16 cellular contexts compared by ENCODE assay signal in genomic region chr4:152101546-152102183, GRCh38.
DNase-seq lines count a peak whose midpoint lies in the region; ATAC-seq, FAIRE-seq and TF ChIP-seq lines count a peak whose summit lies in the region.
"Had no signal": no experiment of that assay in that cellular context is flagged by ENCODE, and none has a peak within 500 bp of the region (broad histone marks: within the 10 kb centered on the region; RNA-seq: fewer than 3 reads in every experiment).

No MANE protein-coding gene starts in this region.

- H3K27me3 Mint-ChIP-seq in T-cell: no peaks in the 10 kb centered on the region
- H3K27me3 Mint-ChIP-seq in nephron progenitor cell (ENCODE audit: low read depth, poor library complexity): peaks cover 14% of the 10 kb centered on the region

- DNase-seq in G401 (ENCODE audit: low spot score) (peak; percentile 23), T-cell (peak in 2 of 34 experiments; percentile 13 to 14), nephron progenitor cell (no peak), BE2C (no peak), right cardiac atrium (no peak), urothelium cell line (ENCODE audit: low spot score) (no peak)
- no peak for DNase-seq in effector memory CD4-positive, alpha-beta T cell
- DNase-seq: activated CD4-positive, CD25-positive, alpha-beta regulatory T cell treated with anti-CD3 and anti-CD28 coated beads, Interleukin-2, amount 50 U/mL, for 72 hours; adrenal gland; lower lobe of right lung; NCI-H1417; NCI-H69; stimulated activated CD4-positive, alpha-beta T cell treated with anti-CD3 and anti-CD28 coated beads, Interleukin-4, amount 100 ng/mL, for 4 hours had no signal

- ATAC-seq in T-cell (replicated peaks in 1 of 4): no peak
- ATAC-seq in HG02981 (IDR thresholded peaks at IDR 0.05; ENCODE audit: unreplicated experiment): no peak
- no peak for ATAC-seq in right cardiac atrium

- peak overlapping the region; percentile 77 to 84 (median 78) for H3K4me3 Mint-ChIP-seq in T-cell
- peak overlapping the region; percentile 40 for H3K4me3 Mint-ChIP-seq in nephron progenitor cell

- no peak for TF ChIP-seq CTCF in nephron progenitor cell (IDR thresholded peaks at IDR 0.05)
- no peak for TF ChIP-seq CTCF in BE2C (IDR thresholded peaks at IDR 0.05; ENCODE audit: low read depth, low read length)

- intact Hi-C loops in right cardiac atrium (cut with DNase I): no loop called here

- H3K36me3 Mint-ChIP-seq in T-cell (peaks cover 35% of the 10 kb centered on the region), nephron progenitor cell (ENCODE audit: low read depth) (no peaks in the 10 kb centered on the region)

- WGBS in right cardiac atrium: 83% methylated on average over 6 of the region's 6 CpGs

- in situ Hi-C loops in G401 (cut with HindIII; ENCODE audit: low sequenced_read_pairs): no loop called here

- CTCF ChIA-PET in T-cell (lab: Charles Lee): interaction anchor here (0.6 to 0.9 kb wide), 4 partner anchors 11 to 400 kb away, joined by 3 to 8 read pairs (median 3); no protein-coding TSS in a partner anchor

- peak overlapping the region; percentile 45 for H3K4me3 ChIP-seq in effector memory CD4-positive, alpha-beta T cell (ENCODE audit: insufficient read depth, low read depth, low read length, poor library complexity, severe bottlenecking)
- H3K4me3 ChIP-seq in BE2C (ENCODE audit: low read depth, low read length) (no peak overlapping the region), right cardiac atrium (ENCODE audit: low read length) (no peak overlapping the region)
- H3K4me3 ChIP-seq: adrenal gland, lower lobe of right lung, prostate gland, SJSA1 had no signal

- no peak for FAIRE-seq in urothelium cell line (lab: Jason Lieb, UNC)

- POLR2A ChIA-PET in T-cell (lab: Charles Lee): interaction anchor here (0.6 to 1.1 kb wide), 7 partner anchors 9 to 357 kb away, joined by 3 to 8 read pairs (median 5); no protein-coding TSS in a partner anchor

- H3K4me1 ChIP-seq in effector memory CD4-positive, alpha-beta T cell (ENCODE audit: control insufficient read depth, insufficient read depth, low read length, poor library complexity, severe bottlenecking): peaks cover 89% of the 10 kb centered on the region
- H3K4me1 ChIP-seq in BE2C (no peaks in the 10 kb centered on the region; the same call in 1 of the 2 replicates), right cardiac atrium (ENCODE audit: control insufficient read depth, insufficient read depth, low read length) (peaks cover 14% of the 10 kb centered on the region)
- H3K4me1 ChIP-seq: prostate gland had no signal

- H3K36me3 ChIP-seq in effector memory CD4-positive, alpha-beta T cell (ENCODE audit: control insufficient read depth, insufficient read depth, low read length): no peaks in the 10 kb centered on the region
- H3K36me3 ChIP-seq in BE2C: no peaks in the 10 kb centered on the region
- H3K36me3 ChIP-seq: adrenal gland, lower lobe of right lung, prostate gland, SJSA1 had no signal

- H3K9me3 Mint-ChIP-seq in T-cell (peaks cover 0 to 3% (median 0%) of the 10 kb centered on the region in 3 donors), nephron progenitor cell (no peaks in the 10 kb centered on the region)

- no peaks in the 10 kb centered on the region for H3K9me3 ChIP-seq in effector memory CD4-positive, alpha-beta T cell (ENCODE audit: control insufficient read depth, low read length)
- H3K9me3 ChIP-seq in BE2C (no peaks in the 10 kb centered on the region), right cardiac atrium (ENCODE audit: control insufficient read depth, low read length) (no peaks in the 10 kb centered on the region)
- H3K9me3 ChIP-seq: adrenal gland, lower lobe of right lung, prostate gland, SJSA1 had no signal

- H3K4me1 Mint-ChIP-seq in T-cell (peaks cover 94 to 96% (median 94%) of the 10 kb centered on the region in 3 donors), nephron progenitor cell (peaks cover 89% of the 10 kb centered on the region)

- no peaks in the 10 kb centered on the region for H3K27me3 ChIP-seq in effector memory CD4-positive, alpha-beta T cell (replicated peaks; ENCODE audit: control insufficient read depth, insufficient read depth, low read length, poor library complexity, severe bottlenecking)
- H3K27me3 ChIP-seq in BE2C (no peaks in the 10 kb centered on the region), right cardiac atrium (ENCODE audit: control insufficient read depth, insufficient read depth) (no peaks in the 10 kb centered on the region)
- H3K27me3 ChIP-seq: adrenal gland, SJSA1 had no signal

- H3K27ac Mint-ChIP-seq in T-cell: peak overlapping the region; percentile 98 to 99
- no peak overlapping the region for H3K27ac Mint-ChIP-seq in nephron progenitor cell

- peak overlapping the region; percentile 86 for H3K27ac ChIP-seq in effector memory CD4-positive, alpha-beta T cell (ENCODE audit: insufficient read depth, low read length, poor library complexity, severe bottlenecking)
- H3K27ac ChIP-seq in right cardiac atrium (ENCODE audit: low read length): no peak overlapping the region
- H3K27ac ChIP-seq: prostate gland, SJSA1 had no signal
